ENCODE assay signal across 9 cellular contexts in genomic region chr12:2845280-2845679, GRCh38. TPM values are rescaled to one million over a fixed set of nuclear protein-coding genes. Genes with fewer than 3 reads are reported as not detected.
DNase-seq lines count a peak whose midpoint lies in the region; ATAC-seq and TF ChIP-seq lines count a peak whose summit lies in the region.
"Had no signal": no experiment of that assay in that cellular context is flagged by ENCODE, and none has a peak within 500 bp of the region (broad histone marks: within the 10 kb centered on the region; RNA-seq: fewer than 3 reads in every experiment).

No MANE protein-coding gene starts in this region.

- peak; percentile 84 for DNase-seq in H4 (ENCODE audit: low spot score)
- peak; percentile 70 for DNase-seq in endodermal cell
- DNase-seq in neural progenitor cell (ENCODE audit: low spot score) = peak; percentile 37
- no peak for DNase-seq in activated CD4-positive, alpha-beta T cell treated with anti-CD3 and anti-CD28 coated beads, Interleukin-2, amount 10 ng/mL, durations not matched to agents 7 days and 5 days

- H4K20me1 ChIP-seq in neural progenitor cell (ENCODE audit: low read depth) = no peaks in the 10 kb centered on the region

- peaks cover 4% of the 10 kb centered on the region for H3K36me3 Mint-ChIP-seq in endodermal cell (ENCODE audit: low read depth)
- H3K36me3 Mint-ChIP-seq in neural progenitor cell = peaks cover 5% of the 10 kb centered on the region
- peaks cover 1% of the 10 kb centered on the region for H3K36me3 Mint-ChIP-seq in activated CD4-positive, alpha-beta T cell treated with anti-CD3 and anti-CD28 coated beads, Interleukin-2, amount 10 ng/mL, durations not matched to agents 7 days and 5 days (ENCODE audit: low read depth)
- H3K36me3 Mint-ChIP-seq: natural killer cell treated with Interleukin-12 subunit alpha and Interleukin-12 subunit beta and Interleukin-15 and Interleukin-18, amount 100 ng/mL, for 72 hours had no signal

- H3K27ac ChIP-seq in endodermal cell (ENCODE audit: low read depth, low read length) (peak overlapping the region; percentile 47), neural progenitor cell (no peak overlapping the region)

- H3K36me3 ChIP-seq in endodermal cell (ENCODE audit: control insufficient read depth, insufficient read depth, low read length) (no peaks in the 10 kb centered on the region), neural progenitor cell (no peaks in the 10 kb centered on the region)

- POLR2A ChIA-PET in activated CD4-positive, alpha-beta T cell treated with anti-CD3 and anti-CD28 coated beads, Interleukin-2, amount 10 ng/mL, durations not matched to agents 7 days and 5 days (lab: Charles Lee) = no interaction called here

- H3K4me1 ChIP-seq in endodermal cell (ENCODE audit: control insufficient read depth, insufficient read depth, low read length) = peaks cover 5% of the 10 kb centered on the region
- peaks cover 23% of the 10 kb centered on the region for H3K4me1 ChIP-seq in neural progenitor cell

- peaks cover 8% of the 10 kb centered on the region for H3K27me3 Mint-ChIP-seq in endodermal cell (ENCODE audit: insufficient read depth)
- peaks cover 7% of the 10 kb centered on the region for H3K27me3 Mint-ChIP-seq in neural progenitor cell (ENCODE audit: insufficient read depth, low read depth)
- no peaks in the 10 kb centered on the region for H3K27me3 Mint-ChIP-seq in activated CD4-positive, alpha-beta T cell treated with anti-CD3 and anti-CD28 coated beads, Interleukin-2, amount 10 ng/mL, durations not matched to agents 7 days and 5 days
- H3K27me3 Mint-ChIP-seq: natural killer cell treated with Interleukin-12 subunit alpha and Interleukin-12 subunit beta and Interleukin-15 and Interleukin-18, amount 100 ng/mL, for 72 hours had no signal

- H3K4me1 Mint-ChIP-seq in endodermal cell (peaks cover 16% of the 10 kb centered on the region), neural progenitor cell (peaks cover 47% of the 10 kb centered on the region)
- no peaks in the 10 kb centered on the region for H3K4me1 Mint-ChIP-seq in activated CD4-positive, alpha-beta T cell treated with anti-CD3 and anti-CD28 coated beads, Interleukin-2, amount 10 ng/mL, durations not matched to agents 7 days and 5 days

- H3K27me3 ChIP-seq in endodermal cell (ENCODE audit: control insufficient read depth, insufficient read depth, low read length, poor library complexity, severe bottlenecking) = no peaks in the 10 kb centered on the region
- no peaks in the 10 kb centered on the region for H3K27me3 ChIP-seq in neural progenitor cell

- H3K4me3 Mint-ChIP-seq in endodermal cell (no peak overlapping the region), neural progenitor cell (no peak overlapping the region)
- H3K4me3 Mint-ChIP-seq in activated CD4-positive, alpha-beta T cell treated with anti-CD3 and anti-CD28 coated beads, Interleukin-2, amount 10 ng/mL, durations not matched to agents 7 days and 5 days = no peak overlapping the region
- H3K4me3 Mint-ChIP-seq: activated CD8-positive, alpha-beta T cell treated with anti-CD3 and anti-CD28 coated beads, Interleukin-2, amount 10 ng/mL, durations not matched to agents 7 days and 5 days; natural killer cell treated with Interleukin-12 subunit alpha and Interleukin-12 subunit beta and Interleukin-15 and Interleukin-18, amount 100 ng/mL, for 72 hours had no signal

- no peak for ATAC-seq in HG02571 (IDR thresholded peaks at IDR 0.05; ENCODE audit: unreplicated experiment)
- no peak for ATAC-seq in HG03565 (IDR thresholded peaks at IDR 0.05; ENCODE audit: unreplicated experiment)
- ATAC-seq: activated CD8-positive, alpha-beta T cell treated with anti-CD3 and anti-CD28 coated beads, Interleukin-2, amount 10 ng/mL, durations not matched to agents 7 days and 5 days; natural killer cell treated with Interleukin-12 subunit alpha and Interleukin-12 subunit beta and Interleukin-15 and Interleukin-18, amount 100 ng/mL, for 72 hours had no signal

- H3K9ac ChIP-seq in endodermal cell (ENCODE audit: extremely low read depth, low read length, poor library complexity, severe bottlenecking) = no peak overlapping the region
- H3K9ac ChIP-seq in neural progenitor cell = no peak overlapping the region

- H3K9me3 Mint-ChIP-seq in endodermal cell = no peaks in the 10 kb centered on the region
- H3K9me3 Mint-ChIP-seq in neural progenitor cell = no peaks in the 10 kb centered on the region
- no peaks in the 10 kb centered on the region for H3K9me3 Mint-ChIP-seq in activated CD4-positive, alpha-beta T cell treated with anti-CD3 and anti-CD28 coated beads, Interleukin-2, amount 10 ng/mL, durations not matched to agents 7 days and 5 days
- H3K9me3 Mint-ChIP-seq: H9; natural killer cell treated with Interleukin-12 subunit alpha and Interleukin-12 subunit beta and Interleukin-15 and Interleukin-18, amount 100 ng/mL, for 72 hours had no signal

- CTCF ChIA-PET in activated CD4-positive, alpha-beta T cell treated with anti-CD3 and anti-CD28 coated beads, Interleukin-2, amount 10 ng/mL, durations not matched to agents 7 days and 5 days (lab: Charles Lee) = interaction anchor here (1.5 kb wide), 1 partner anchor 9 kb away, joined by 4 read pairs; no protein-coding TSS in a partner anchor

- H2AFZ ChIP-seq in neural progenitor cell (replicated peaks) = peak overlapping the region; percentile 35

- H3K9me3 ChIP-seq in endodermal cell (ENCODE audit: control insufficient read depth, low read length) (no peaks in the 10 kb centered on the region), neural progenitor cell (ENCODE audit: low read depth) (no peaks in the 10 kb centered on the region)

- no peak overlapping the region for H3K4me3 ChIP-seq in endodermal cell (ENCODE audit: low read length)
- no peak overlapping the region for H3K4me3 ChIP-seq in neural progenitor cell

- no peaks in the 10 kb centered on the region for H3K79me2 ChIP-seq in neural progenitor cell (ENCODE audit: low read depth)

- WGBS in endodermal cell (ENCODE audit: insufficient coverage in 1 of 2, insufficient read length in 1 of 2), 2 experiments = 43 to 69% methylated on average over 1 to 6 of the region's 6 CpGs

- peaks cover 6% of the 10 kb centered on the region for H3F3A ChIP-seq in neural progenitor cell (ENCODE audit: low read depth)

- H3K27ac Mint-ChIP-seq in endodermal cell (no peak overlapping the region), neural progenitor cell (peak overlapping the region; percentile 74)
- H3K27ac Mint-ChIP-seq in activated CD4-positive, alpha-beta T cell treated with anti-CD3 and anti-CD28 coated beads, Interleukin-2, amount 10 ng/mL, durations not matched to agents 7 days and 5 days = no peak overlapping the region
- H3K27ac Mint-ChIP-seq: activated CD8-positive, alpha-beta T cell treated with anti-CD3 and anti-CD28 coated beads, Interleukin-2, amount 10 ng/mL, durations not matched to agents 7 days and 5 days; natural killer cell treated with Interleukin-12 subunit alpha and Interleukin-12 subunit beta and Interleukin-15 and Interleukin-18, amount 100 ng/mL, for 72 hours had no signal

- H3K4me2 ChIP-seq in neural progenitor cell = peak overlapping the region; percentile 9

- TF ChIP-seq CTCF in endodermal cell (conservative IDR thresholded peaks at IDR 0.05) (no peak), neural progenitor cell (IDR thresholded peaks at IDR 0.05) (no peak)

RNA-seq across cellular contexts. Expression of gene NRIP2, which starts 10.4 kb away (rescaled TPM):
- 0.04 TPM in 1 of 2 replicates, not detected in the other for total RNA-seq in H4 (2014; rRNA removed; shearing (Covaris generic))
- total RNA-seq in endodermal cell = not detected
- polyA plus RNA-seq in endodermal cell (2013, experiment 1 of 2) = 0.14 TPM
- polyA plus RNA-seq in endodermal cell (2013, experiment 2 of 2) = 0.17 TPM
- 0.09 and 0.65 TPM in 2 replicates for total RNA-seq in neural progenitor cell (ENCODE audit: low replicate concordance)
- not detected for total RNA-seq in activated CD4-positive, alpha-beta T cell treated with anti-CD3 and anti-CD28 coated beads, Interleukin-2, amount 10 ng/mL, durations not matched to agents 7 days and 5 days
- total RNA-seq: activated CD8-positive, alpha-beta T cell treated with anti-CD3 and anti-CD28 coated beads, Interleukin-2, amount 10 ng/mL, durations not matched to agents 7 days and 5 days; natural killer cell treated with Interleukin-12 subunit alpha and Interleukin-12 subunit beta and Interleukin-15 and Interleukin-18, amount 100 ng/mL, for 72 hours had no signal

RNA-seq across cellular contexts. Expression of gene TEX52, which starts 11.6 kb away (rescaled TPM):
- not detected in 2 replicates for total RNA-seq in H4 (2014; rRNA removed; shearing (Covaris generic))
- total RNA-seq in endodermal cell (under 1 TPM; 0.22 to 0.29 TPM), neural progenitor cell (ENCODE audit: low replicate concordance) (not detected in 2 replicates)
- polyA plus RNA-seq in endodermal cell (2013, experiment 1 of 2) = not detected
- polyA plus RNA-seq in endodermal cell (2013, experiment 2 of 2) = not detected
- total RNA-seq in activated CD4-positive, alpha-beta T cell treated with anti-CD3 and anti-CD28 coated beads, Interleukin-2, amount 10 ng/mL, durations not matched to agents 7 days and 5 days = under 1 TPM; 0.29 to 0.35 TPM
- total RNA-seq: natural killer cell treated with Interleukin-12 subunit alpha and Interleukin-12 subunit beta and Interleukin-15 and Interleukin-18, amount 100 ng/mL, for 72 hours had no signal

RNA-seq across cellular contexts. Expression of gene FOXM1, which starts 31.7 kb away (rescaled TPM):
- 45.8 and 61.9 TPM in 2 replicates for total RNA-seq in H4 (2014; rRNA removed; shearing (Covaris generic))
- total RNA-seq in endodermal cell (100 to 1,000 TPM in 1 of 2 donors, 10 to 100 TPM in 1; 93.9 to 147 TPM), neural progenitor cell (ENCODE audit: low replicate concordance) (38.2 and 50.9 TPM in 2 replicates)
- polyA plus RNA-seq in endodermal cell (2013, experiment 1 of 2) = 77.6 TPM
- 78.7 TPM for polyA plus RNA-seq in endodermal cell (2013, experiment 2 of 2)
- 100 to 1,000 TPM; 119 to 131 TPM for total RNA-seq in activated CD4-positive, alpha-beta T cell treated with anti-CD3 and anti-CD28 coated beads, Interleukin-2, amount 10 ng/mL, durations not matched to agents 7 days and 5 days

RNA-seq across cellular contexts. Expression of gene RHNO1, which starts 31.7 kb away (rescaled TPM):
- total RNA-seq in H4 (2014; rRNA removed; shearing (Covaris generic)) = 71.0 and 94.6 TPM in 2 replicates
- total RNA-seq in endodermal cell (10 to 100 TPM; 64.9 to 70.0 TPM), neural progenitor cell (ENCODE audit: low replicate concordance) (95.5 and 140 TPM in 2 replicates)
- polyA plus RNA-seq in endodermal cell (2013, experiment 1 of 2) = 70.6 TPM
- polyA plus RNA-seq in endodermal cell (2013, experiment 2 of 2) = 67.4 TPM
- total RNA-seq in activated CD4-positive, alpha-beta T cell treated with anti-CD3 and anti-CD28 coated beads, Interleukin-2, amount 10 ng/mL, durations not matched to agents 7 days and 5 days = 10 to 100 TPM; 53.6 to 61.4 TPM

RNA-seq across cellular contexts. Expression of gene ITFG2, which starts 32.8 kb away (rescaled TPM):
- total RNA-seq in H4 (2014; rRNA removed; shearing (Covaris generic)) = 6.8 and 9.5 TPM in 2 replicates
- total RNA-seq in endodermal cell (10 to 100 TPM; 22.5 to 59.5 TPM), neural progenitor cell (ENCODE audit: low replicate concordance) (12.0 and 24.0 TPM in 2 replicates)
- polyA plus RNA-seq in endodermal cell (2013, experiment 1 of 2) = 16.9 TPM
- polyA plus RNA-seq in endodermal cell (2013, experiment 2 of 2) = 12.3 TPM
- total RNA-seq in activated CD4-positive, alpha-beta T cell treated with anti-CD3 and anti-CD28 coated beads, Interleukin-2, amount 10 ng/mL, durations not matched to agents 7 days and 5 days = 10 to 100 TPM; 43.5 to 48.2 TPM
